13 cellular contexts compared by ENCODE assay signal in the genomic region with DNA sequence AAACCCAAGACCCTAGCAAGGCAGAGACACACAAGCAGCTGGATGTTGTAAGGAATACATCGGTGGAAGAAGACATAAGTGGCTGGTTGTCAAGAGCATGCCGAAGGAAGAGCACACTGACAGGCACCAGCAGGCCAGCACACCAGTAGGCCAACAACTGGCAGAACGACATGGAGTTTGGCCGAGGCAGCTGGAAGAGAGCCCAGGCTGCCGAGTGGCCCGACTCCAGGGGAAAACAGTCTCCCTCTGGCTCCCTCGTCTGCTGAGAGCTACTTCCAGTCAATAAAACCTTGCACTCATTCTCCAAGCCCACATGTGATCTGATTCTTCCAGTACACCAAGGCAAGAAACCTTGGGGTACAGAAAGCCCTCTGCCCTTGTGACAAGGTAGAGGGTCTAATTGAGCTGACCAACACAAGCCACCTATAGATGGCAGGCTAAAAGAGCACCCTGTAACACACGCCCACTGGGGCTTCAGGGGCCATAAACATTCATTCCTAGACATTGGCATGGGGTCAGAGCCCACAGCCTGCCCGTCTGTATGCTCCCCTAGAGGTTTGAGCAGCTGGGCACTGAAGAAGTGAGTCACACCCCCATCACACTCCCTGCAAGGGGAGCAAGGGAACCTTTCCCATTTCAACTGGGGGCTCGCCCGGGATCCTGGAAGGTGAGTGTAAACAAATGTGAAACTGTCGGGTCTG. TPM values are rescaled to one million over a fixed set of nuclear protein-coding genes. Genes with fewer than 3 reads are reported as not detected.
DNase-seq lines count a peak whose midpoint lies in the region; ATAC-seq and TF ChIP-seq lines count a peak whose summit lies in the region.
"Had no signal": no experiment of that assay in that cellular context is flagged by ENCODE, and none has a peak within 500 bp of the region (broad histone marks: within the 10 kb centered on the region; RNA-seq: fewer than 3 reads in every experiment).

No MANE protein-coding gene starts in this region.

- peak; percentile 21 for DNase-seq in DND-41
- DNase-seq in NCI-H446 (lab: John Stamatoyannopoulos, UW): peak; percentile 46 to 77
- peak; percentile 39 for DNase-seq in putamen (ENCODE audit: low spot score)
- DNase-seq in naive thymus-derived CD8-positive, alpha-beta T cell: no peak
- DNase-seq: activated CD4-positive, alpha-beta T cell treated with anti-CD3 and anti-CD28 coated beads for 4 hours; CD4-positive, CD25-positive, alpha-beta regulatory T cell; NCI-H1436 treated with DMSO at 0.1 percent for 48 hours; retina; T-helper 1 cell had no signal

- H3K4me2 ChIP-seq in DND-41 (ENCODE audit: insufficient read depth, low read length): no peak overlapping the region

- POLR2A ChIA-PET in naive thymus-derived CD8-positive, alpha-beta T cell (lab: Charles Lee): no interaction called here

- H3K9me3 ChIP-seq in DND-41 (ENCODE audit: insufficient read depth, low read length, severe bottlenecking) (peaks cover 17% of the 10 kb centered on the region), gastroesophageal sphincter (peaks cover 0 to 13% (median 0%) of the 10 kb centered on the region in 3 donors)

- no peaks in the 10 kb centered on the region for H3K36me3 ChIP-seq in DND-41 (ENCODE audit: insufficient read depth, low read length)
- H3K36me3 ChIP-seq in gastroesophageal sphincter: no peaks in the 10 kb centered on the region

- H3K27me3 ChIP-seq in DND-41 (ENCODE audit: insufficient read depth, low read length, poor library complexity) (no peaks in the 10 kb centered on the region), gastroesophageal sphincter (no peaks in the 10 kb centered on the region)

- H3K36me3 Mint-ChIP-seq in naive thymus-derived CD8-positive, alpha-beta T cell: peaks cover 0 to 22% (median 7%) of the 10 kb centered on the region in 3 donors
- H3K36me3 Mint-ChIP-seq: CD4-positive, CD25-positive, alpha-beta regulatory T cell had no signal

- H3K9me3 Mint-ChIP-seq in naive thymus-derived CD8-positive, alpha-beta T cell: peaks cover 6 to 45% (median 24%) of the 10 kb centered on the region in 9 donors

- H3K4me1 ChIP-seq in DND-41 (ENCODE audit: insufficient read depth, low read length) (no peaks in the 10 kb centered on the region), gastroesophageal sphincter (peaks cover 0 to 43% (median 0%) of the 10 kb centered on the region in 3 donors)

- no peak overlapping the region for H3K9ac ChIP-seq in DND-41 (ENCODE audit: low read depth, low read length)

- H3K79me2 ChIP-seq in DND-41 (ENCODE audit: insufficient read depth, low read length): no peaks in the 10 kb centered on the region

- H3K4me3 ChIP-seq in DND-41 (ENCODE audit: low read depth in 1 of 2, low read length in 2 of 2) (no peak overlapping the region), gastroesophageal sphincter (no peak overlapping the region)

- H2AFZ ChIP-seq in DND-41 (ENCODE audit: low read depth, low read length): no peak overlapping the region

- peaks cover 0 to 18% (median 0%) of the 10 kb centered on the region in 4 donors for H3K4me1 Mint-ChIP-seq in naive thymus-derived CD8-positive, alpha-beta T cell

- ATAC-seq in DND-41 (ENCODE audit: insufficient read depth, low read depth) (no peak), gastroesophageal sphincter (peak; percentile 86), GM18870 (IDR thresholded peaks at IDR 0.05; ENCODE audit: unreplicated experiment) (no peak), HG03342 (IDR thresholded peaks at IDR 0.05; ENCODE audit: unreplicated experiment) (no peak)
- ATAC-seq in naive thymus-derived CD8-positive, alpha-beta T cell: no peak

- no peaks in the 10 kb centered on the region for H4K20me1 ChIP-seq in DND-41 (ENCODE audit: insufficient read depth, low read length)

- no peak overlapping the region for H3K27ac ChIP-seq in DND-41 (ENCODE audit: low read length)
- peak overlapping the region in 2 of 4 donors; percentile 6 to 44 for H3K27ac ChIP-seq in gastroesophageal sphincter

- H3K4me3 Mint-ChIP-seq in naive thymus-derived CD8-positive, alpha-beta T cell: no peak overlapping the region
- H3K4me3 Mint-ChIP-seq: CD4-positive, CD25-positive, alpha-beta regulatory T cell; mesothelial cell of epicardium had no signal

- peaks cover 0 to 8% (median 2%) of the 10 kb centered on the region in 5 donors for H3K27me3 Mint-ChIP-seq in naive thymus-derived CD8-positive, alpha-beta T cell
- H3K27me3 Mint-ChIP-seq: CD4-positive, CD25-positive, alpha-beta regulatory T cell had no signal

- TF ChIP-seq CTCF in DND-41 (IDR thresholded peaks at IDR 0.05; ENCODE audit: borderline replicate concordance, extremely low read depth, low read length, poor library complexity, severe bottlenecking) (no peak), gastroesophageal sphincter (IDR thresholded peaks at IDR 0.05) (peak in 2 of 4 experiments; percentile 10 to 29)

- WGBS in gastroesophageal sphincter (ENCODE audit: low coverage in 1 of 2), 2 donors: 36 to 47% methylated on average over 5 to 9 of the region's 12 CpGs

- no peak overlapping the region for H3K27ac Mint-ChIP-seq in naive thymus-derived CD8-positive, alpha-beta T cell
- H3K27ac Mint-ChIP-seq: CD4-positive, CD25-positive, alpha-beta regulatory T cell; mesothelial cell of epicardium had no signal

- TF ChIP-seq EP300 in gastroesophageal sphincter (IDR thresholded peaks at IDR 0.05): no peak

- TF ChIP-seq POLR2A in gastroesophageal sphincter (IDR thresholded peaks at IDR 0.05): no peak

RNA-seq across cellular contexts. Expression of gene TNS3, which starts 14.7 kb away (rescaled TPM):
- total RNA-seq in gastroesophageal sphincter: 10 to 100 TPM; 35.0 to 61.3 (median 45.1) TPM
- total RNA-seq in naive thymus-derived CD8-positive, alpha-beta T cell: 1 to 10 TPM; 1.2 to 1.6 TPM
- not detected for polyA plus RNA-seq in naive thymus-derived CD8-positive, alpha-beta T cell
- polyA plus RNA-seq: CD4-positive, CD25-positive, alpha-beta regulatory T cell had no signal

Comparison
In these comparisons a context has a peak if more than half of its experiments do, and no peak if none do; other contexts are left out.
1. DNase-seq: peak in DND-41 (single experiment), NCI-H446 (2 of 2) and putamen (single experiment); none in naive thymus-derived CD8-positive, alpha-beta T cell (0 of 10).
2. RNA of gene TNS3, which starts 14.7 kb away (total RNA-seq): 35.0 to 61.3 TPM in gastroesophageal sphincter; 1.2 to 1.6 TPM in naive thymus-derived CD8-positive, alpha-beta T cell; every median in the first group is over 10 times any median in the second.